ENCODE assay signal across 21 cellular contexts in genomic region chr4:151472711-151473110, GRCh38.
A peak's percentile ranks its signal among the peaks of the same experiment; 100 is the strongest.
DNase-seq lines count a peak whose midpoint lies in the region; ATAC-seq and TF ChIP-seq lines count a peak whose summit lies in the region.
"Had no signal": no experiment of that assay in that cellular context is flagged by ENCODE, and none has a peak within 500 bp of the region (broad histone marks: within the 10 kb centered on the region; RNA-seq: fewer than 3 reads in every experiment).

No MANE protein-coding gene starts in this region.

- no peaks in the 10 kb centered on the region for H3K27me3 Mint-ChIP-seq in endodermal cell (ENCODE audit: insufficient read depth)
- peaks cover 5% of the 10 kb centered on the region for H3K27me3 Mint-ChIP-seq in activated CD4-positive, alpha-beta memory T cell treated with anti-CD3 and anti-CD28 coated beads for 36 hours

- TF ChIP-seq CTCF in AG10803 (conservative IDR thresholded peaks at IDR 0.05; ENCODE audit: low read length) (no peak), endodermal cell (conservative IDR thresholded peaks at IDR 0.05) (no peak)

- no peak overlapping the region for H3K9ac ChIP-seq in endodermal cell (ENCODE audit: extremely low read depth, low read length, poor library complexity, severe bottlenecking)
- H3K9ac ChIP-seq: BLaER1, KMS-11 had no signal

- H3K27ac ChIP-seq in endodermal cell (ENCODE audit: low read depth, low read length) = no peak overlapping the region
- H3K27ac ChIP-seq: BLaER1, KMS-11, SJCRH30 had no signal

- no peaks in the 10 kb centered on the region for H3K36me3 ChIP-seq in endodermal cell (ENCODE audit: control insufficient read depth, insufficient read depth, low read length)
- H3K36me3 ChIP-seq in HAP-1 (replicated peaks) = no peaks in the 10 kb centered on the region
- H3K36me3 ChIP-seq: BLaER1, SJCRH30 had no signal

- H3K4me3 ChIP-seq in AG10803 (ENCODE audit: low read length) = no peak overlapping the region
- H3K4me3 ChIP-seq in endodermal cell (ENCODE audit: low read length) = no peak overlapping the region
- H3K4me3 ChIP-seq in HAP-1 = no peak overlapping the region
- H3K4me3 ChIP-seq: BLaER1, SJCRH30 had no signal

- intact Hi-C loops in activated CD4-positive, alpha-beta memory T cell treated with anti-CD3 and anti-CD28 coated beads for 36 hours (cut with micrococcal nuclease) = no loop called here

- 83 to 100% methylated on average over 1 of the region's 1 CpG for WGBS in endodermal cell (ENCODE audit: insufficient coverage in 1 of 2, insufficient read length in 1 of 2), 2 experiments

- no peaks in the 10 kb centered on the region for H3K27me3 ChIP-seq in endodermal cell (ENCODE audit: control insufficient read depth, insufficient read depth, low read length, poor library complexity, severe bottlenecking)
- H3K27me3 ChIP-seq in HAP-1 (ENCODE audit: low read depth) = no peaks in the 10 kb centered on the region
- H3K27me3 ChIP-seq: BLaER1, SJCRH30 had no signal

- ATAC-seq in left lobe of liver = peak; percentile 42
- no peak for ATAC-seq in GM18517 (IDR thresholded peaks at IDR 0.05; ENCODE audit: unreplicated experiment)
- ATAC-seq: HepG2, Panc1 had no signal

- in situ Hi-C loops in HAP-1 (cut with MboI; ENCODE audit: low sequenced_read_pairs) = no loop called here

- DNase-seq in AG10803 (ENCODE audit: low read depth) (peak; percentile 24), endodermal cell (no peak), left lobe of liver (ENCODE audit: low spot score) (no peak), A172 (ENCODE audit: low spot score) (no peak), HAP-1 (ENCODE audit: low spot score in 2 of 2) (no peak)
- DNase-seq in activated CD4-positive, alpha-beta memory T cell treated with anti-CD3 and anti-CD28 coated beads for 36 hours = no peak
- DNase-seq: CD4-positive, alpha-beta memory T cell; DMS153; GF-D8; GOT3; NCI-H1417 treated with DMSO at 0.1 percent for 48 hours; NCI-H187 treated with DMSO at 0.1 percent for 48 hours; NCI-H226; NCI-H524 treated with DMSO at 0.1 percent for 48 hours; SJCRH30 had no signal

- no peak overlapping the region for H3K4me3 Mint-ChIP-seq in endodermal cell
- no peak overlapping the region for H3K4me3 Mint-ChIP-seq in activated CD4-positive, alpha-beta memory T cell treated with anti-CD3 and anti-CD28 coated beads for 36 hours
- H3K4me3 Mint-ChIP-seq: CD4-positive, alpha-beta memory T cell had no signal

- H3K9me3 Mint-ChIP-seq in endodermal cell = no peaks in the 10 kb centered on the region
- H3K9me3 Mint-ChIP-seq in activated CD4-positive, alpha-beta memory T cell treated with anti-CD3 and anti-CD28 coated beads for 36 hours = no peaks in the 10 kb centered on the region

- POLR2A ChIA-PET in activated CD4-positive, alpha-beta memory T cell treated with anti-CD3 and anti-CD28 coated beads for 36 hours (lab: Charles Lee) = no interaction called here

- peaks cover 18% of the 10 kb centered on the region for H3K4me1 Mint-ChIP-seq in endodermal cell
- no peaks in the 10 kb centered on the region for H3K4me1 Mint-ChIP-seq in activated CD4-positive, alpha-beta memory T cell treated with anti-CD3 and anti-CD28 coated beads for 36 hours (ENCODE audit: low read depth)
- H3K4me1 Mint-ChIP-seq: CD4-positive, alpha-beta memory T cell had no signal

- TF ChIP-seq RAD21 in Ishikawa (IDR thresholded peaks at IDR 0.05; ENCODE audit: low read depth) = no peak

- CTCF ChIA-PET in activated CD4-positive, alpha-beta memory T cell treated with anti-CD3 and anti-CD28 coated beads for 36 hours (lab: Charles Lee) = no interaction called here

- no peaks in the 10 kb centered on the region for H3K4me1 ChIP-seq in endodermal cell (ENCODE audit: control insufficient read depth, insufficient read depth, low read length)
- no peaks in the 10 kb centered on the region for H3K4me1 ChIP-seq in HAP-1
- H3K4me1 ChIP-seq: BLaER1 had no signal

- H3K27ac Mint-ChIP-seq in endodermal cell = peak overlapping the region; percentile 46
- no peak overlapping the region for H3K27ac Mint-ChIP-seq in activated CD4-positive, alpha-beta memory T cell treated with anti-CD3 and anti-CD28 coated beads for 36 hours
- H3K27ac Mint-ChIP-seq: CD4-positive, alpha-beta memory T cell had no signal

- no peak for TF ChIP-seq EP300 in Ishikawa (IDR thresholded peaks at IDR 0.05; ENCODE audit: borderline replicate concordance)

- no peaks in the 10 kb centered on the region for H3K36me3 Mint-ChIP-seq in endodermal cell (ENCODE audit: low read depth)
- H3K36me3 Mint-ChIP-seq in activated CD4-positive, alpha-beta memory T cell treated with anti-CD3 and anti-CD28 coated beads for 36 hours = no peaks in the 10 kb centered on the region
- H3K36me3 Mint-ChIP-seq: CD4-positive, alpha-beta memory T cell had no signal

- H3K9me3 ChIP-seq in endodermal cell (ENCODE audit: control insufficient read depth, low read length) (no peaks in the 10 kb centered on the region), HAP-1 (no peaks in the 10 kb centered on the region)
- H3K9me3 ChIP-seq: BLaER1, SJCRH30 had no signal

TF ChIP-seq in Ishikawa, 13 proteins besides CTCF, POLR2A, EP300 and RAD21:
- TF ChIP-seq CEBPB (IDR thresholded peaks at IDR 0.05) (peak; percentile 47; the same call in 1 of the 2 replicates), CREB1 (IDR thresholded peaks at IDR 0.05; ENCODE audit: low read depth) (no peak), REST (IDR thresholded peaks at IDR 0.05; ENCODE audit: low read depth) (no peak)
